In genomic region chr11:83816572-83817187, GRCh38 we compare ENCODE assay signal across 8 cellular contexts.
DNase-seq lines count a peak whose midpoint lies in the region; ATAC-seq lines count a peak whose summit lies in the region.

No MANE protein-coding gene starts in this region.

- DNase-seq in SIG-M5 treated with dmso at 0.1 percent for 504 hours (lab: John Stamatoyannopoulos, UW; ENCODE audit: unreplicated experiment): peak; percentile 40
- no peak for DNase-seq in SIG-M5 (lab: John Stamatoyannopoulos, UW)
- peak; percentile 41 for DNase-seq in NCI-H526 treated with DMSO at 0.1 percent for 48 hours (lab: John Stamatoyannopoulos, UW)
- peak; percentile 50 for DNase-seq in dermis blood vessel endothelial cell
- DNase-seq in renal cortical epithelial cell (ENCODE audit: low read depth): peak; percentile 32
- DNase-seq in NCI-H187 (lab: John Stamatoyannopoulos, UW): no peak
- no peak for DNase-seq in middle frontal gyrus (ENCODE audit: extremely low spot score, low spot score)

- ATAC-seq in HG02885 (IDR thresholded peaks at IDR 0.05; ENCODE audit: poor library complexity, unreplicated experiment): no peak

Comparison
In these comparisons a context has a peak if more than half of its experiments do, and no peak if none do; other contexts are left out.
1. DNase-seq: peak in SIG-M5 treated with dmso at 0.1 percent for 504 hours (single experiment), NCI-H526 treated with DMSO at 0.1 percent for 48 hours (single experiment), dermis blood vessel endothelial cell (single experiment) and renal cortical epithelial cell (single experiment); none in SIG-M5 (single experiment), NCI-H187 (0 of 2) and middle frontal gyrus (single experiment).